Comparison of ENCODE assay signal across 8 cellular contexts in genomic region chr1:27348861-27349783, GRCh38. TPM values are rescaled to one million over a fixed set of nuclear protein-coding genes. Genes with fewer than 3 reads are reported as not detected.
DNase-seq lines count a peak whose midpoint lies in the region; ATAC-seq, FAIRE-seq and TF ChIP-seq lines count a peak whose summit lies in the region.

No MANE protein-coding gene starts in this region.

- POLR2A ChIA-PET in PC-3 (lab: Charles Lee; ENCODE audit: unreplicated experiment) (interaction anchor here (0.7 kb wide), 1 partner anchor 18 kb away, joined by 11 read pairs; the partner anchor contains the start of gene MAP3K6), HepG2 (lab: Yijun Ruan, JAX) (interaction anchor here (0.7 to 1.6 kb wide), 3 partner anchors 8 to 258 kb away, joined by 3 to 6 read pairs (median 3); partner anchors contain the start of gene MAP3K6)

- no peaks in the 10 kb centered on the region for H3F3A ChIP-seq in PC-3 (ENCODE audit: low read length, unreplicated experiment)

- peak overlapping the region; percentile 60 for H3K27ac ChIP-seq in PC-3 (ENCODE audit: low read length)
- H3K27ac ChIP-seq in HepG2 (ENCODE audit: extremely low read length, insufficient read depth, low read length): no peak overlapping the region
- no peak overlapping the region for H3K27ac ChIP-seq in tibial artery

- no peaks in the 10 kb centered on the region for H3K9me2 ChIP-seq in PC-3 (replicated peaks; ENCODE audit: low read length)

- TF ChIP-seq CTCF in GM12864 (IDR thresholded peaks at IDR 0.05; ENCODE audit: low read depth, low read length, missing control alignments) (no peak), PC-3 (conservative IDR thresholded peaks at IDR 0.05; ENCODE audit: low read depth, low read length) (no peak), choroid plexus epithelial cell (conservative IDR thresholded peaks at IDR 0.05; ENCODE audit: low read depth, low read length) (no peak), HepG2 (CRISPR knock-in tag; IDR thresholded peaks at IDR 0.05) (no peak), tibial artery (IDR thresholded peaks at IDR 0.05) (no peak)

- no peaks in the 10 kb centered on the region for H3K27me3 ChIP-seq in PC-3 (ENCODE audit: low read length)
- H3K27me3 ChIP-seq in HepG2 (ENCODE audit: control insufficient read depth in 1 of 2, insufficient read depth in 2 of 2, low read length in 2 of 2): no peaks in the 10 kb centered on the region
- peaks cover 0 to 31% of the 10 kb centered on the region in 2 donors for H3K27me3 ChIP-seq in tibial artery

- H2AFZ ChIP-seq in PC-3 (ENCODE audit: low read length): peak overlapping the region; percentile 82
- no peak overlapping the region for H2AFZ ChIP-seq in HepG2 (ENCODE audit: low read length)

- H4K20me1 ChIP-seq in PC-3 (ENCODE audit: low read length) (no peaks in the 10 kb centered on the region), HepG2 (ENCODE audit: insufficient read depth, low read length) (no peaks in the 10 kb centered on the region)

- ATAC-seq in PC-3 (peak; percentile 81), HepG2 (peak; percentile 65), GM19035 (IDR thresholded peaks at IDR 0.05; ENCODE audit: unreplicated experiment) (no peak), GM18861 (IDR thresholded peaks at IDR 0.05; ENCODE audit: unreplicated experiment) (no peak)

- H3K4me2 ChIP-seq in PC-3 (ENCODE audit: low read length) (peak overlapping the region; percentile 96), HepG2 (ENCODE audit: low read depth, low read length) (peak overlapping the region; percentile 87)

- in situ Hi-C loops in HepG2 (cut with HindIII; ENCODE audit: extremely low pct_ligation_motif_present, low pct_unique_long_range_greater_than_20kb): no loop called here

- H3K4me3 ChIP-seq in GM12864 (ENCODE audit: low read depth, low read length) (peak overlapping the region; percentile 1; the same call in 1 of the 2 replicates), PC-3 (ENCODE audit: low read length) (peak overlapping the region; percentile 71), choroid plexus epithelial cell (ENCODE audit: low read depth, low read length) (peak overlapping the region; percentile 49), HepG2 (replicated peaks in 1 of 3; ENCODE audit: insufficient read depth in 1 of 3, low read depth in 2 of 3, low read length in 3 of 3) (peak overlapping the region; percentile 49 to 70 (median 57)), tibial artery (peak overlapping the region; percentile 39 to 50)

- DNase-seq in 8988T (peak; percentile 73), GM12864 (ENCODE audit: low read depth) (no peak), PC-3 (peak; percentile 90), choroid plexus epithelial cell (ENCODE audit: low read depth) (no peak), HepG2 (ENCODE audit: low spot score) (no peak), tibial artery (no peak)

- BruUV-seq in PC-3 (replicated peaks; lab: Mats Ljungman, UMichigan) (TSS peak; percentile 40), HepG2 (replicated peaks; lab: Mats Ljungman, UMichigan) (no TSS peak)

- TF ChIP-seq EP300 in HepG2 (IDR thresholded peaks at IDR 0.05; ENCODE audit: low read depth in 2 of 2, low read length in 2 of 2) (no peak), HepG2 (CRISPR knock-in tag; IDR thresholded peaks at IDR 0.05; ENCODE audit: borderline replicate concordance) (no peak)

- no peak for FAIRE-seq in HepG2 (lab: Jason Lieb, UNC)

- H3K9me3 ChIP-seq in PC-3 (ENCODE audit: low read length) (no peaks in the 10 kb centered on the region), HepG2 (ENCODE audit: low read length) (no peaks in the 10 kb centered on the region), tibial artery (no peaks in the 10 kb centered on the region)

- TF ChIP-seq POLR2A in HepG2 (IDR thresholded peaks at IDR 0.05; ENCODE audit: insufficient read depth in 1 of 2, low read depth in 2 of 2, low read length in 2 of 2): no peak

- H3K4me1 ChIP-seq in PC-3 (ENCODE audit: insufficient read depth, low read length): peaks cover 16% of the 10 kb centered on the region
- peaks cover 28% of the 10 kb centered on the region for H3K4me1 ChIP-seq in HepG2 (ENCODE audit: insufficient read depth, low read length)
- peaks cover 0 to 29% (median 26%) of the 10 kb centered on the region in 4 donors for H3K4me1 ChIP-seq in tibial artery

- 57% methylated on average over 9 of the region's 51 CpGs for WGBS in HepG2 (ENCODE audit: low lambda C conversion rate)

- intact Hi-C loops in PC-3 (cut with micrococcal nuclease): loop anchor here (1.0 kb wide), 1 partner anchor 8 kb away; no protein-coding TSS in a partner anchor
- intact Hi-C loops in HepG2 (cut with micrococcal nuclease; ENCODE audit: unreplicated experiment): loop anchor here (1.0 kb wide), 1 partner anchor 8 kb away; no protein-coding TSS in a partner anchor
- intact Hi-C loops in tibial artery (cut with DNase I; ENCODE audit: low total_unique reads): no loop called here

- CTCF ChIA-PET in PC-3 (lab: Charles Lee) (interaction anchor here (0.5 to 0.7 kb wide), 3 partner anchors 50 to 114 kb away, joined by 3 to 4 read pairs (median 4); partner anchors contain the start of gene WDTC1), HepG2 (lab: Yijun Ruan, JAX; ENCODE audit: low intra/inter-chr PET ratio, low total read pairs) (no interaction called here)

- H3K79me2 ChIP-seq in PC-3 (ENCODE audit: low read length) (peaks cover under 1% of the 10 kb centered on the region; the same call in 1 of the 2 replicates), HepG2 (ENCODE audit: insufficient read depth, low read length) (no peaks in the 10 kb centered on the region)

- peak overlapping the region; percentile 69 for H3K9ac ChIP-seq in PC-3 (ENCODE audit: low read length)
- H3K9ac ChIP-seq in HepG2 (ENCODE audit: insufficient read depth, low read depth, low read length): peak overlapping the region; percentile 22; the same call in 1 of the 2 replicates

- H3K36me3 ChIP-seq in PC-3 (ENCODE audit: low read depth, low read length) (no peaks in the 10 kb centered on the region), HepG2 (replicated peaks in 1 of 2; ENCODE audit: control insufficient read depth in 1 of 2, insufficient read depth in 2 of 2, low read length in 2 of 2) (no peaks in the 10 kb centered on the region), tibial artery (peaks cover 0 to 14% (median 7%) of the 10 kb centered on the region in 3 donors)

- TF ChIP-seq RAD21 in HepG2 (CRISPR knock-in tag; IDR thresholded peaks at IDR 0.05): no peak

RNA-seq across cellular contexts. Expression of gene SYTL1, which starts 7.3 kb away (rescaled TPM):
- total RNA-seq in PC-3 (2014; rRNA removed): 26.8 and 34.3 TPM in 2 replicates
- total RNA-seq in HepG2 (2016; rRNA removed; fragmentation: Illumina TruSeq; extraction: Trizol): 9.1 and 17.8 TPM in 2 replicates
- total RNA-seq in HepG2 (2016; cell fraction: cytosol; rRNA removed; fragmentation: Illumina TruSeq; extraction: Trizol; ENCODE audit: low read depth): 5.6 TPM in 2 replicates
- total RNA-seq in HepG2 (2016; cell fraction: insoluble cytoplasmic fraction; rRNA removed; fragmentation: Illumina TruSeq; extraction: Trizol): 7.9 and 19.8 TPM in 2 replicates
- 7.4 and 8.0 TPM in 2 replicates for total RNA-seq in HepG2 (2016; cell fraction: membrane; rRNA removed; fragmentation: Illumina TruSeq; extraction: Trizol)
- 15.9 and 19.3 TPM in 2 replicates for total RNA-seq in HepG2 (2016; cell fraction: nucleus; rRNA removed; fragmentation: Illumina TruSeq; extraction: Trizol)
- 11.1 and 15.8 TPM in 2 replicates for polyA plus RNA-seq in HepG2 (2011; rRNA removed)
- 4.7 and 8.4 TPM in 2 replicates for polyA plus RNA-seq in HepG2 (2011; cell fraction: cytosol; rRNA removed)
- 175 and 243 TPM in 2 replicates for polyA plus RNA-seq in HepG2 (2011; cell fraction: nucleus; rRNA removed)
- polyA plus RNA-seq in HepG2 (2012): 7.2 and 8.3 TPM in 2 replicates
- 3.6 and 4.2 TPM in 2 replicates for polyA plus RNA-seq in HepG2 (2016; cell fraction: cytosol; fragmentation: Illumina TruSeq; extraction: Trizol; ENCODE audit: low read depth)
- polyA plus RNA-seq in HepG2 (2016; cell fraction: insoluble cytoplasmic fraction; fragmentation: Illumina TruSeq; extraction: Trizol; ENCODE audit: low read depth): 8.1 and 8.6 TPM in 2 replicates
- 4.6 and 5.4 TPM in 2 replicates for polyA plus RNA-seq in HepG2 (2016; cell fraction: membrane; fragmentation: Illumina TruSeq; extraction: Trizol; ENCODE audit: low read depth)
- polyA plus RNA-seq in HepG2 (2016; cell fraction: nucleus; fragmentation: Illumina TruSeq; extraction: Trizol; ENCODE audit: insufficient read depth, low read depth): 45.3 and 50.8 TPM in 2 replicates
- polyA minus RNA-seq in HepG2 (2011; rRNA and poly(A)+ RNA removed; ENCODE audit: low replicate concordance): 0.21 and 11.5 TPM in 2 replicates
- 3.3 and 6.7 TPM in 2 replicates for polyA minus RNA-seq in HepG2 (2011; cell fraction: cytosol; rRNA and poly(A)+ RNA removed)
- polyA minus RNA-seq in HepG2 (2011; cell fraction: nucleus; rRNA and poly(A)+ RNA removed): 14.3 and 14.8 TPM in 2 replicates

RNA-seq across cellular contexts. Expression of gene MAP3K6, which starts 17.6 kb away (rescaled TPM):
- total RNA-seq in PC-3 (2014; rRNA removed) (25.1 and 44.5 TPM in 2 replicates), HepG2 (2016; rRNA removed; fragmentation: Illumina TruSeq; extraction: Trizol) (2.7 and 3.5 TPM in 2 replicates)
- total RNA-seq in HepG2 (2016; cell fraction: cytosol; rRNA removed; fragmentation: Illumina TruSeq; extraction: Trizol; ENCODE audit: low read depth): 0.62 and 2.3 TPM in 2 replicates
- total RNA-seq in HepG2 (2016; cell fraction: insoluble cytoplasmic fraction; rRNA removed; fragmentation: Illumina TruSeq; extraction: Trizol): 2.6 and 2.8 TPM in 2 replicates
- 0.93 and 0.99 TPM in 2 replicates for total RNA-seq in HepG2 (2016; cell fraction: membrane; rRNA removed; fragmentation: Illumina TruSeq; extraction: Trizol)
- 1.8 and 2.3 TPM in 2 replicates for total RNA-seq in HepG2 (2016; cell fraction: nucleus; rRNA removed; fragmentation: Illumina TruSeq; extraction: Trizol)
- polyA plus RNA-seq in HepG2 (2011; rRNA removed): 2.7 and 3.2 TPM in 2 replicates
- 1.2 and 1.4 TPM in 2 replicates for polyA plus RNA-seq in HepG2 (2011; cell fraction: cytosol; rRNA removed)
- polyA plus RNA-seq in HepG2 (2011; cell fraction: nucleus; rRNA removed): 20.8 and 29.2 TPM in 2 replicates
- polyA plus RNA-seq in HepG2 (2012): 0.97 and 2.1 TPM in 2 replicates
- 0.44 and 1.2 TPM in 2 replicates for polyA plus RNA-seq in HepG2 (2016; cell fraction: cytosol; fragmentation: Illumina TruSeq; extraction: Trizol; ENCODE audit: low read depth)
- polyA plus RNA-seq in HepG2 (2016; cell fraction: insoluble cytoplasmic fraction; fragmentation: Illumina TruSeq; extraction: Trizol; ENCODE audit: low read depth): 2.4 and 2.8 TPM in 2 replicates
- 1.1 and 1.2 TPM in 2 replicates for polyA plus RNA-seq in HepG2 (2016; cell fraction: membrane; fragmentation: Illumina TruSeq; extraction: Trizol; ENCODE audit: low read depth)
- polyA plus RNA-seq in HepG2 (2016; cell fraction: nucleus; fragmentation: Illumina TruSeq; extraction: Trizol; ENCODE audit: insufficient read depth, low read depth): 5.1 and 8.1 TPM in 2 replicates
- 5.7 and 12.4 TPM in 2 replicates for polyA minus RNA-seq in HepG2 (2011; rRNA and poly(A)+ RNA removed; ENCODE audit: low replicate concordance)
- polyA minus RNA-seq in HepG2 (2011; cell fraction: cytosol; rRNA and poly(A)+ RNA removed): 0.59 and 1.5 TPM in 2 replicates
- polyA minus RNA-seq in HepG2 (2011; cell fraction: nucleus; rRNA and poly(A)+ RNA removed): 3.4 and 4.0 TPM in 2 replicates

RNA-seq across cellular contexts. Expression of gene FCN3, which starts 25.5 kb away (rescaled TPM):
- total RNA-seq in PC-3 (2014; rRNA removed) (not detected in 2 replicates), HepG2 (2016; rRNA removed; fragmentation: Illumina TruSeq; extraction: Trizol) (not detected in 2 replicates)
- total RNA-seq in HepG2 (2016; cell fraction: cytosol; rRNA removed; fragmentation: Illumina TruSeq; extraction: Trizol; ENCODE audit: low read depth): not detected in 2 replicates
- not detected in 2 replicates for total RNA-seq in HepG2 (2016; cell fraction: insoluble cytoplasmic fraction; rRNA removed; fragmentation: Illumina TruSeq; extraction: Trizol)
- not detected in 2 replicates for total RNA-seq in HepG2 (2016; cell fraction: membrane; rRNA removed; fragmentation: Illumina TruSeq; extraction: Trizol)
- not detected in 2 replicates for total RNA-seq in HepG2 (2016; cell fraction: nucleus; rRNA removed; fragmentation: Illumina TruSeq; extraction: Trizol)
- polyA plus RNA-seq in HepG2 (2011; rRNA removed): not detected in 2 replicates
- not detected in 2 replicates for polyA plus RNA-seq in HepG2 (2011; cell fraction: cytosol; rRNA removed)
- not detected in 2 replicates for polyA plus RNA-seq in HepG2 (2011; cell fraction: nucleus; rRNA removed)
- not detected in 2 replicates for polyA plus RNA-seq in HepG2 (2012)
- polyA plus RNA-seq in HepG2 (2016; cell fraction: cytosol; fragmentation: Illumina TruSeq; extraction: Trizol; ENCODE audit: low read depth): not detected in 2 replicates
- not detected in 2 replicates for polyA plus RNA-seq in HepG2 (2016; cell fraction: insoluble cytoplasmic fraction; fragmentation: Illumina TruSeq; extraction: Trizol; ENCODE audit: low read depth)
- not detected in 2 replicates for polyA plus RNA-seq in HepG2 (2016; cell fraction: membrane; fragmentation: Illumina TruSeq; extraction: Trizol; ENCODE audit: low read depth)
- not detected in 2 replicates for polyA plus RNA-seq in HepG2 (2016; cell fraction: nucleus; fragmentation: Illumina TruSeq; extraction: Trizol; ENCODE audit: insufficient read depth, low read depth)
- not detected in 2 replicates for polyA minus RNA-seq in HepG2 (2011; rRNA and poly(A)+ RNA removed; ENCODE audit: low replicate concordance)
- not detected in 2 replicates for polyA minus RNA-seq in HepG2 (2011; cell fraction: cytosol; rRNA and poly(A)+ RNA removed)
- not detected in 2 replicates for polyA minus RNA-seq in HepG2 (2011; cell fraction: nucleus; rRNA and poly(A)+ RNA removed)

RNA-seq across cellular contexts. Expression of gene TMEM222, which starts 27.2 kb away (rescaled TPM):
- total RNA-seq in PC-3 (2014; rRNA removed) (50.3 and 57.4 TPM in 2 replicates), HepG2 (2016; rRNA removed; fragmentation: Illumina TruSeq; extraction: Trizol) (9.9 and 22.7 TPM in 2 replicates)
- 10.4 and 13.7 TPM in 2 replicates for total RNA-seq in HepG2 (2016; cell fraction: cytosol; rRNA removed; fragmentation: Illumina TruSeq; extraction: Trizol; ENCODE audit: low read depth)
- 9.9 and 24.4 TPM in 2 replicates for total RNA-seq in HepG2 (2016; cell fraction: insoluble cytoplasmic fraction; rRNA removed; fragmentation: Illumina TruSeq; extraction: Trizol)
- 19.0 and 21.0 TPM in 2 replicates for total RNA-seq in HepG2 (2016; cell fraction: membrane; rRNA removed; fragmentation: Illumina TruSeq; extraction: Trizol)
- 20.8 and 23.3 TPM in 2 replicates for total RNA-seq in HepG2 (2016; cell fraction: nucleus; rRNA removed; fragmentation: Illumina TruSeq; extraction: Trizol)
- polyA plus RNA-seq in HepG2 (2011; rRNA removed): 29.6 and 40.8 TPM in 2 replicates
- 26.0 and 32.7 TPM in 2 replicates for polyA plus RNA-seq in HepG2 (2011; cell fraction: cytosol; rRNA removed)
- polyA plus RNA-seq in HepG2 (2011; cell fraction: nucleus; rRNA removed): 63.1 and 68.2 TPM in 2 replicates
- 17.8 and 25.1 TPM in 2 replicates for polyA plus RNA-seq in HepG2 (2012)
- polyA plus RNA-seq in HepG2 (2016; cell fraction: cytosol; fragmentation: Illumina TruSeq; extraction: Trizol; ENCODE audit: low read depth): 16.5 and 17.4 TPM in 2 replicates
- 11.5 and 18.3 TPM in 2 replicates for polyA plus RNA-seq in HepG2 (2016; cell fraction: insoluble cytoplasmic fraction; fragmentation: Illumina TruSeq; extraction: Trizol; ENCODE audit: low read depth)
- polyA plus RNA-seq in HepG2 (2016; cell fraction: membrane; fragmentation: Illumina TruSeq; extraction: Trizol; ENCODE audit: low read depth): 21.3 and 22.0 TPM in 2 replicates
- 49.6 and 50.9 TPM in 2 replicates for polyA plus RNA-seq in HepG2 (2016; cell fraction: nucleus; fragmentation: Illumina TruSeq; extraction: Trizol; ENCODE audit: insufficient read depth, low read depth)
- polyA minus RNA-seq in HepG2 (2011; rRNA and poly(A)+ RNA removed; ENCODE audit: low replicate concordance): 59.9 and 69.4 TPM in 2 replicates
- polyA minus RNA-seq in HepG2 (2011; cell fraction: cytosol; rRNA and poly(A)+ RNA removed): 11.7 and 18.2 TPM in 2 replicates
- 16.6 and 21.0 TPM in 2 replicates for polyA minus RNA-seq in HepG2 (2011; cell fraction: nucleus; rRNA and poly(A)+ RNA removed)

RNA-seq across cellular contexts. Expression of gene CD164L2, which starts 34.0 kb away (rescaled TPM):
- total RNA-seq in PC-3 (2014; rRNA removed) (0.40 and 0.47 TPM in 2 replicates), HepG2 (2016; rRNA removed; fragmentation: Illumina TruSeq; extraction: Trizol) (not detected in 2 replicates)
- not detected in 2 replicates for total RNA-seq in HepG2 (2016; cell fraction: cytosol; rRNA removed; fragmentation: Illumina TruSeq; extraction: Trizol; ENCODE audit: low read depth)
- total RNA-seq in HepG2 (2016; cell fraction: insoluble cytoplasmic fraction; rRNA removed; fragmentation: Illumina TruSeq; extraction: Trizol): not detected in 2 replicates
- total RNA-seq in HepG2 (2016; cell fraction: membrane; rRNA removed; fragmentation: Illumina TruSeq; extraction: Trizol): not detected in 2 replicates
- not detected in 2 replicates for total RNA-seq in HepG2 (2016; cell fraction: nucleus; rRNA removed; fragmentation: Illumina TruSeq; extraction: Trizol)
- not detected in 2 replicates for polyA plus RNA-seq in HepG2 (2011; rRNA removed)
- not detected in 2 replicates for polyA plus RNA-seq in HepG2 (2011; cell fraction: cytosol; rRNA removed)
- polyA plus RNA-seq in HepG2 (2011; cell fraction: nucleus; rRNA removed): 0.17 and 0.21 TPM in 2 replicates
- polyA plus RNA-seq in HepG2 (2012): not detected in 2 replicates
- polyA plus RNA-seq in HepG2 (2016; cell fraction: cytosol; fragmentation: Illumina TruSeq; extraction: Trizol; ENCODE audit: low read depth): not detected in 2 replicates
- not detected in 2 replicates for polyA plus RNA-seq in HepG2 (2016; cell fraction: insoluble cytoplasmic fraction; fragmentation: Illumina TruSeq; extraction: Trizol; ENCODE audit: low read depth)
- polyA plus RNA-seq in HepG2 (2016; cell fraction: membrane; fragmentation: Illumina TruSeq; extraction: Trizol; ENCODE audit: low read depth): not detected in 2 replicates
- polyA plus RNA-seq in HepG2 (2016; cell fraction: nucleus; fragmentation: Illumina TruSeq; extraction: Trizol; ENCODE audit: insufficient read depth, low read depth): not detected in 2 replicates
- polyA minus RNA-seq in HepG2 (2011; rRNA and poly(A)+ RNA removed; ENCODE audit: low replicate concordance): 0.16 TPM in 1 of 2 replicates, not detected in the other
- polyA minus RNA-seq in HepG2 (2011; cell fraction: cytosol; rRNA and poly(A)+ RNA removed): not detected in 2 replicates
- not detected in 2 replicates for polyA minus RNA-seq in HepG2 (2011; cell fraction: nucleus; rRNA and poly(A)+ RNA removed)

Comparison
In these comparisons a context has a peak if more than half of its experiments do, and no peak if none do; other contexts are left out.
1. DNase-seq: peak in 8988T (single experiment) and PC-3 (single experiment); none in GM12864 (single experiment), choroid plexus epithelial cell (single experiment), HepG2 (single experiment) and tibial artery (0 of 2).
2. H3K4me3 ChIP-seq: peak in every context shown above with its lines; median percentile 71 in PC-3; 57 in HepG2; 49 in choroid plexus epithelial cell; 44 in tibial artery; 1 in GM12864.
3. ATAC-seq: peak in PC-3 (single experiment) and HepG2 (single experiment); none in GM19035 (single experiment) and GM18861 (single experiment).